18 cellular contexts compared by ENCODE assay signal in the genomic region with DNA sequence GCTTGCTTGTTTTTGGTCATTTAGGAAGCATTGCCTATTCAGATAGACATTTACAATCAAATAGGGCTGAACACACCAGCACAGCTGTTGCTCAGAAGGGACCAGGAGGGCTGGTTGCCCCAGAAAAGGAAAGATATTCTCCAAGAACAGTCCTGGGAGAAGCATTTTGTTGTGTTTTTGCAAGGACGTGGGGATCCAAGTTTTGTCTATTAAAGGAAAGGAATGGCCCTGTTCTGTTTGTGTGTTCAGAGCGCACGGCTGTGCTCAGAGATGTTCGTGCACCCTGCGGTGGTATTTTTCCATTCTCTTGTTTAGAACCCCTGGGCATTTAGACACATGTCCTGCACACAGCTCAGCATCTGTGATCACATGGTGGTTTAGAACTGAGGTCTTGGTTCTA.
DNase-seq lines count a peak whose midpoint lies in the region; ATAC-seq and TF ChIP-seq lines count a peak whose summit lies in the region.
"Had no signal": no experiment of that assay in that cellular context is flagged by ENCODE, and none has a peak within 500 bp of the region (broad histone marks: within the 10 kb centered on the region; RNA-seq: fewer than 3 reads in every experiment).

No MANE protein-coding gene starts in this region.

- H3K36me3 ChIP-seq in left ventricle myocardium inferior = no peaks in the 10 kb centered on the region
- no peaks in the 10 kb centered on the region for H3K36me3 ChIP-seq in esophagus muscularis mucosa
- no peaks in the 10 kb centered on the region for H3K36me3 ChIP-seq in BE2C
- H3K36me3 ChIP-seq: HAP-1 had no signal

- H3K4me1 ChIP-seq in left ventricle myocardium inferior (peaks cover 7% of the 10 kb centered on the region), esophagus muscularis mucosa (peaks cover 0 to 7% (median 0%) of the 10 kb centered on the region in 4 donors), BE2C (no peaks in the 10 kb centered on the region)
- H3K4me1 ChIP-seq: HAP-1 had no signal

- ATAC-seq in Right ventricle myocardium inferior (peak; percentile 50), left ventricle myocardium superior (peak; percentile 73)

- no peak overlapping the region for H3K27ac ChIP-seq in left ventricle myocardium inferior (replicated peaks)
- no peak overlapping the region for H3K27ac ChIP-seq in esophagus muscularis mucosa (replicated peaks in 1 of 4)
- H3K27ac ChIP-seq: 22Rv1 had no signal

- TF ChIP-seq EP300 in esophagus muscularis mucosa (IDR thresholded peaks at IDR 0.05) = no peak

- H3K4me3 ChIP-seq in left ventricle myocardium inferior (no peak overlapping the region), esophagus muscularis mucosa (no peak overlapping the region), BE2C (ENCODE audit: low read depth, low read length) (no peak overlapping the region)
- H3K4me3 ChIP-seq: HAP-1 had no signal

- H3K27me3 ChIP-seq in left ventricle myocardium inferior (ENCODE audit: low read depth) (peaks cover 28% of the 10 kb centered on the region), esophagus muscularis mucosa (no peaks in the 10 kb centered on the region), BE2C (no peaks in the 10 kb centered on the region)

- no peak for TF ChIP-seq CTCF in left ventricle myocardium inferior (IDR thresholded peaks at IDR 0.05; ENCODE audit: borderline replicate concordance)
- TF ChIP-seq CTCF in esophagus muscularis mucosa (IDR thresholded peaks at IDR 0.05) = no peak
- no peak for TF ChIP-seq CTCF in BE2C (IDR thresholded peaks at IDR 0.05; ENCODE audit: low read depth, low read length)

- intact Hi-C loops in Right ventricle myocardium inferior (cut with DNase I) = no loop called here
- intact Hi-C loops in left ventricle myocardium inferior (cut with micrococcal nuclease) = no loop called here
- intact Hi-C loops in left ventricle myocardium superior (cut with micrococcal nuclease) = no loop called here
- intact Hi-C loops in cardiac septum (cut with DNase I) = no loop called here
- intact Hi-C loops in esophagus muscularis mucosa (cut with DNase I) = no loop called here

- 80% methylated on average over 5 of the region's 5 CpGs for WGBS in esophagus muscularis mucosa

- H3K9me3 ChIP-seq in left ventricle myocardium inferior (replicated peaks) = no peaks in the 10 kb centered on the region
- H3K9me3 ChIP-seq in esophagus muscularis mucosa = no peaks in the 10 kb centered on the region
- no peaks in the 10 kb centered on the region for H3K9me3 ChIP-seq in BE2C
- H3K9me3 ChIP-seq: HAP-1 had no signal

- no peak for TF ChIP-seq POLR2A in esophagus muscularis mucosa (IDR thresholded peaks at IDR 0.05; ENCODE audit: low read depth)

- DNase-seq in Right ventricle myocardium inferior (ENCODE audit: missing footprints) (no peak), left ventricle myocardium inferior (no peak), left ventricle myocardium superior (no peak), cardiac septum (ENCODE audit: low spot score) (no peak), esophagus muscularis mucosa (ENCODE audit: extremely low spot score) (peak; percentile 79), BE2C (no peak), HT-29 (ENCODE audit: low spot score) (no peak)
- DNase-seq: C1 segment of cervical spinal cord; Calu3; CD4-positive, alpha-beta memory T cell; COR-L47; DMS53; DMS79 treated with DMSO at 0.1 percent for 48 hours; GF-D8; GOT3; HFFc6 had no signal
